Comparison of ENCODE assay signal across 9 cellular contexts in genomic region chrX:153885968-153886903, GRCh38. TPM values are rescaled to one million over a fixed set of nuclear protein-coding genes. Genes with fewer than 3 reads are reported as not detected.
DNase-seq lines count a peak whose midpoint lies in the region; ATAC-seq, FAIRE-seq and TF ChIP-seq lines count a peak whose summit lies in the region.
"Had no signal": no experiment of that assay in that cellular context is flagged by ENCODE, and none has a peak within 500 bp of the region (broad histone marks: within the 10 kb centered on the region; RNA-seq: fewer than 3 reads in every experiment).

TSS of gene L1CAM (minus strand) at chrX:153886173. CDS start at chrX:153875836, 10,337 bp downstream.

- no peak for TF ChIP-seq RAD21 in neural cell (conservative IDR thresholded peaks at IDR 0.05)

- FAIRE-seq in GM19239 (lab: Jason Lieb, UNC), result no peak
- FAIRE-seq in D721Med (lab: Jason Lieb, UNC), result no peak

- peak within 1 kb of the TSS; percentile 90 for H3K9ac ChIP-seq in neural cell (ENCODE audit: low read length)

- H3K9me3 Mint-ChIP-seq in chondrocyte (ENCODE audit: low read depth), result no peaks in the 10 kb centered on the region

- H3K9me3 ChIP-seq in DOHH2 (ENCODE audit: control insufficient read depth, insufficient read depth, low read length) (no peaks in the 10 kb centered on the region), neural cell (ENCODE audit: low read length) (no peaks in the 10 kb centered on the region)

- no peak for TF ChIP-seq CTCF in DOHH2 (IDR thresholded peaks at IDR 0.05; ENCODE audit: low read depth, low read length, poor library complexity, severe bottlenecking)
- TF ChIP-seq CTCF in chondrocyte (IDR thresholded peaks at IDR 0.05), result no peak
- TF ChIP-seq CTCF in neural cell (IDR thresholded peaks at IDR 0.05; ENCODE audit: poor library complexity, severe bottlenecking), result no peak
- TF ChIP-seq CTCF in D721Med (IDR thresholded peaks at IDR 0.05; ENCODE audit: insufficient read depth, missing control alignments), result no peak

- no peak within 1 kb of the TSS for H2AFZ ChIP-seq in neural cell (ENCODE audit: low read depth, low read length)

- no peaks in the 10 kb centered on the region for H3K36me3 Mint-ChIP-seq in chondrocyte (ENCODE audit: low read depth)

- H3K27ac ChIP-seq in DOHH2 (ENCODE audit: low read depth, low read length), result no peak within 1 kb of the TSS
- peak within 1 kb of the TSS; percentile 95 for H3K27ac ChIP-seq in neural cell (ENCODE audit: low read length)

- no peak for ATAC-seq in HG03469 (IDR thresholded peaks at IDR 0.05; ENCODE audit: unreplicated experiment)

- peak within 1 kb of the TSS; percentile 12 for H3K4me3 Mint-ChIP-seq in chondrocyte (ENCODE audit: unreplicated experiment)

- peak within 1 kb of the TSS; percentile 31; the same call in 1 of the 2 replicates for H3K4me2 ChIP-seq in DOHH2 (ENCODE audit: low read length)
- H3K4me2 ChIP-seq in neural cell (ENCODE audit: low read length), result peak within 1 kb of the TSS; percentile 65

- H3K9me2 ChIP-seq in DOHH2 (replicated peaks; ENCODE audit: control insufficient read depth, low read length), result no peaks in the 10 kb centered on the region
- H3K9me2 ChIP-seq in neural cell (ENCODE audit: insufficient read depth, low read length), result no peaks in the 10 kb centered on the region

- H3K4me3 ChIP-seq in DOHH2 (ENCODE audit: low read length) (no peak within 1 kb of the TSS), neural cell (ENCODE audit: low read length) (peak within 1 kb of the TSS; percentile 86)

- no peak within 1 kb of the TSS for H3K27ac Mint-ChIP-seq in chondrocyte (ENCODE audit: unreplicated experiment)

- H3K4me1 Mint-ChIP-seq in chondrocyte (ENCODE audit: low read depth), result no peaks in the 10 kb centered on the region

- peaks cover 5% of the 10 kb centered on the region for H3K27me3 Mint-ChIP-seq in chondrocyte (ENCODE audit: low read depth)

- H3K27me3 ChIP-seq in DOHH2 (ENCODE audit: control insufficient read depth, low read length) (peaks cover 40% of the 10 kb centered on the region), neural cell (ENCODE audit: insufficient read depth, low read depth, low read length) (no peaks in the 10 kb centered on the region)

- H4K20me1 ChIP-seq in DOHH2 (ENCODE audit: control insufficient read depth, insufficient read depth, low read depth, low read length) (no peaks in the 10 kb centered on the region), neural cell (ENCODE audit: insufficient read depth) (no peaks in the 10 kb centered on the region)

- TF ChIP-seq EP300 in neural cell (conservative IDR thresholded peaks at IDR 0.05; ENCODE audit: poor library complexity, severe bottlenecking), result no peak

- DNase-seq in NCI-H2227 treated with DMSO at 0.1 percent for 48 hours (lab: John Stamatoyannopoulos, UW), result peak; percentile 29
- peak; percentile 82 for DNase-seq in chondrocyte (ENCODE audit: low spot score)
- DNase-seq in SKM-1 treated with dmso at 0.1 percent for 144 hours (lab: John Stamatoyannopoulos, UW; ENCODE audit: unreplicated experiment), result no peak
- no peak for DNase-seq in GM19239 (ENCODE audit: insufficient read length, low spot score)
- no peak for DNase-seq in D721Med (ENCODE audit: insufficient read length, low spot score)
- DNase-seq: midbrain had no signal

- peaks cover 17% of the 10 kb centered on the region for H3K4me1 ChIP-seq in DOHH2 (ENCODE audit: control insufficient read depth, low read length)

- H3K36me3 ChIP-seq in DOHH2 (ENCODE audit: control insufficient read depth, low read length) (no peaks in the 10 kb centered on the region), neural cell (ENCODE audit: insufficient read depth, low read length) (no peaks in the 10 kb centered on the region)

- no peaks in the 10 kb centered on the region for H3F3A ChIP-seq in DOHH2 (ENCODE audit: control insufficient read depth, insufficient read depth)
- no peaks in the 10 kb centered on the region for H3F3A ChIP-seq in neural cell (ENCODE audit: insufficient read depth, low read length, poor library complexity, severe bottlenecking)

- H3K79me2 ChIP-seq in DOHH2 (ENCODE audit: control insufficient read depth, low read length) (no peaks in the 10 kb centered on the region), neural cell (replicated peaks; ENCODE audit: insufficient read depth, low read length) (peaks cover 44% of the 10 kb centered on the region)

TF ChIP-seq in neural cell, 6 proteins besides CTCF, POLR2A, EP300 and RAD21:
- TF ChIP-seq POLR2AphosphoS5 (IDR thresholded peaks at IDR 0.05) (peak; percentile 79), SMC3 (conservative IDR thresholded peaks at IDR 0.05; ENCODE audit: poor library complexity) (no peak)

RNA-seq across cellular contexts. Expression of gene L1CAM, which starts in this region (rescaled TPM):
- 2.2 to 2.9 TPM (median 2.5 TPM) in 3 replicates for total RNA-seq in chondrocyte
- polyA plus RNA-seq in neural cell, result 88.0 and 119 TPM in 2 replicates
- 186 and 191 TPM in 2 replicates for polyA minus RNA-seq in neural cell

Comparison
In these comparisons a context has a peak if more than half of its experiments do, and no peak if none do; other contexts are left out.
1. DNase-seq: peak in NCI-H2227 treated with DMSO at 0.1 percent for 48 hours (single experiment) and chondrocyte (single experiment); none in SKM-1 treated with dmso at 0.1 percent for 144 hours (single experiment), GM19239 (single experiment) and D721Med (single experiment).